Comparison of ENCODE assay signal across 15 cellular contexts in the genomic region with DNA sequence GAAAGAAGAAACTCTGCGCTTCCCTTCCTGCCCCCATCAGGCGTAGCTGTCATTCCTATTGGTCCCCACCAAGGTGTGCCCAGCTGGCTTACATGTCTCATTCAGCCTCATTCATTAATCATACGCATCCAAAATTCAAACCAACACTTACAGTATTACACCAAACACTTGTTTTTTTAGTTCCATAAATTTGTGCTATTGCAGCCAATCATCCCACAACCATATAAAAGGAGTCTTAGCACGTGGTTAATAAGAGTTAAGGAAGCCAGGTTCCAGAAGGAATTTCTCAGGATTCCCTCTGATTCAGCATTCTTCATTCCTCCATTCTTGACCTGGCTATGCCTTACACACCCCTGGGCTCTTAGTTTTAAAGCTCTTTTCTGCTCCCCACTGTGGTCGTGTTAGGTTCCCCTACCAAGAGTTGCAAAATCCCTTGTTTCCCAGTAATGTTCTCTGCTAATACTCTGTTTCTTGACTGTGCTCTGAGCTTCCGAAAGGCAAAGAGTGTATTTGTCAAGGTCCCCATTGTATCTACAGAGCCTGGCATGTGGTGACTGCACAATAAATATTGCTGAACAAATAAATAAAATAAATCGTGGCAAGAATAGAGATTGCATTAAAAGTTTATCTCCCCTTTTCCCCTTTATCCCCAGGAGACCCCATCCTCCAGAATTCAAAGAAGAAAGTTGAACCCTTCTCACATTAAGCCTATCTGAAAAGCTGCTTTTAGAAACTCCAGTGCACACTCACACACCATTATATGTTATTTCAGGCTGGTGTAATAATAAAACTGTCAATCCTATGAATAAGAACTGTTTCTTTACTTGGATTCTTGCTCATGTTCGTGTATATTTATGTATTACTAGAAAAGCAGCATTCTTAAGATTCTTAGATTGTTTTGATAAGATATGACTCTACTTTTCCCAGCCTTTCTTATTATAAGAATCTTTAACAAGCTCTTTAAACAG.
DNase-seq lines count a peak whose midpoint lies in the region; ATAC-seq and TF ChIP-seq lines count a peak whose summit lies in the region.
"Had no signal": no experiment of that assay in that cellular context is flagged by ENCODE, and none has a peak within 500 bp of the region (broad histone marks: within the 10 kb centered on the region; RNA-seq: fewer than 3 reads in every experiment).

No MANE protein-coding gene starts in this region.

- no peak overlapping the region for H3K4me3 Mint-ChIP-seq in MCF 10A (ENCODE audit: unreplicated experiment)
- H3K4me3 Mint-ChIP-seq: activated T-helper 17 cell treated with anti-CD3 and anti-CD28 coated beads, Interleukin-2, amount 50 U/mL, for 72 hours; natural killer cell treated with Interleukin-12 subunit alpha and Interleukin-12 subunit beta and Interleukin-15 and Interleukin-18, amount 100 ng/mL, for 72 hours had no signal

- no peaks in the 10 kb centered on the region for H3K27me3 Mint-ChIP-seq in MCF 10A (ENCODE audit: insufficient read depth, unreplicated experiment)
- H3K27me3 Mint-ChIP-seq: activated T-helper 17 cell treated with anti-CD3 and anti-CD28 coated beads, Interleukin-2, amount 50 U/mL, for 72 hours; natural killer cell treated with Interleukin-12 subunit alpha and Interleukin-12 subunit beta and Interleukin-15 and Interleukin-18, amount 100 ng/mL, for 72 hours had no signal

- DNase-seq in MCF 10A (ENCODE audit: unreplicated experiment) (peak; percentile 49), breast epithelium (ENCODE audit: low spot score in 2 of 2) (no peak), ascending aorta (ENCODE audit: low spot score in 2 of 2) (no peak), hepatic stellate cell (ENCODE audit: low spot score) (peak; percentile 52), aorta (no peak), NCI-H774 (lab: John Stamatoyannopoulos, UW) (no peak)
- DNase-seq: dorsolateral prefrontal cortex; GOT3; NCI-H1417; stimulated activated CD4-positive, alpha-beta T cell treated with anti-CD3 and anti-CD28 coated beads, Interleukin-4, amount 100 ng/mL, for 4 hours; substantia nigra had no signal

- no TSS peak for BruUV-seq in MCF 10A (replicated peaks; lab: Mats Ljungman, UMichigan)

- no peaks in the 10 kb centered on the region for H3K4me1 ChIP-seq in breast epithelium
- peaks cover 0 to 13% of the 10 kb centered on the region in 2 donors for H3K4me1 ChIP-seq in ascending aorta
- peaks cover 7 to 10% of the 10 kb centered on the region in 2 donors for H3K4me1 ChIP-seq in aorta (ENCODE audit: control insufficient read depth in 1 of 2, insufficient read depth in 2 of 2, low read length in 2 of 2)

- TF ChIP-seq CTCF in MCF 10A (IDR thresholded peaks at IDR 0.05; ENCODE audit: unreplicated experiment): no peak
- TF ChIP-seq CTCF in breast epithelium (IDR thresholded peaks at IDR 0.05): no peak
- no peak for TF ChIP-seq CTCF in ascending aorta (IDR thresholded peaks at IDR 0.05)

- H3K27ac ChIP-seq in breast epithelium: no peak overlapping the region
- peak overlapping the region; percentile 15 to 41 for H3K27ac ChIP-seq in ascending aorta
- H3K27ac ChIP-seq in aorta (ENCODE audit: low read depth in 1 of 2, low read length in 2 of 2): peak overlapping the region; percentile 45 to 66
- H3K27ac ChIP-seq: dorsolateral prefrontal cortex had no signal

- H3K4me1 Mint-ChIP-seq in MCF 10A (ENCODE audit: insufficient read depth, unreplicated experiment): peaks cover 34% of the 10 kb centered on the region
- H3K4me1 Mint-ChIP-seq: activated T-helper 17 cell treated with anti-CD3 and anti-CD28 coated beads, Interleukin-2, amount 50 U/mL, for 72 hours had no signal

- TF ChIP-seq POLR2A in breast epithelium (IDR thresholded peaks at IDR 0.05): no peak

- no peaks in the 10 kb centered on the region for H3K9me3 Mint-ChIP-seq in MCF 10A (ENCODE audit: unreplicated experiment)

- H3K36me3 Mint-ChIP-seq in MCF 10A (ENCODE audit: insufficient read depth, unreplicated experiment): no peaks in the 10 kb centered on the region
- H3K36me3 Mint-ChIP-seq: natural killer cell treated with Interleukin-12 subunit alpha and Interleukin-12 subunit beta and Interleukin-15 and Interleukin-18, amount 100 ng/mL, for 72 hours had no signal

- no peak for ATAC-seq in aorta (ENCODE audit: low FRiP score)
- ATAC-seq in GM19467 (IDR thresholded peaks at IDR 0.05; ENCODE audit: unreplicated experiment): no peak
- no peak for ATAC-seq in GM19395 (IDR thresholded peaks at IDR 0.05; ENCODE audit: unreplicated experiment)
- ATAC-seq: activated T-helper 17 cell treated with anti-CD3 and anti-CD28 coated beads, Interleukin-2, amount 50 U/mL, for 72 hours; natural killer cell treated with Interleukin-12 subunit alpha and Interleukin-12 subunit beta and Interleukin-15 and Interleukin-18, amount 100 ng/mL, for 72 hours had no signal

- CTCF ChIA-PET in MCF 10A (lab: Yijun Ruan, JAX): interaction anchor here (0.6 to 0.7 kb wide), 3 partner anchors 16 to 185 kb away, joined by 3 read pairs; no protein-coding TSS in a partner anchor

- POLR2A ChIA-PET in MCF 10A (lab: Yijun Ruan, JAX): interaction anchor here (1.0 to 1.4 kb wide), 5 partner anchors 13 to 40 kb away, joined by 3 to 9 read pairs (median 3); no protein-coding TSS in a partner anchor

- 36 to 37% methylated on average over 8 of the region's 8 CpGs for WGBS in aorta, 2 donors

- intact Hi-C loops in MCF 10A (cut with micrococcal nuclease) (no loop called here), breast epithelium (cut with DNase I; ENCODE audit: low total_unique reads) (no loop called here), ascending aorta (cut with DNase I) (loop anchor here (5.0 kb wide), 1 partner anchor 519 kb away; no protein-coding TSS in a partner anchor), aorta (cut with DNase I) (loop anchor here (5.0 to 10.0 kb wide), 2 partner anchors 514 to 516 kb away; partner anchors contain the start of gene INHBA (in 2 of the 2))

- peak overlapping the region; percentile 37 for H3K27ac Mint-ChIP-seq in MCF 10A (ENCODE audit: low read depth, unreplicated experiment)
- H3K27ac Mint-ChIP-seq: activated T-helper 17 cell treated with anti-CD3 and anti-CD28 coated beads, Interleukin-2, amount 50 U/mL, for 72 hours; natural killer cell treated with Interleukin-12 subunit alpha and Interleukin-12 subunit beta and Interleukin-15 and Interleukin-18, amount 100 ng/mL, for 72 hours had no signal

- no peaks in the 10 kb centered on the region for H3K9me3 ChIP-seq in breast epithelium
- no peaks in the 10 kb centered on the region for H3K9me3 ChIP-seq in ascending aorta
- H3K9me3 ChIP-seq in aorta (ENCODE audit: control insufficient read depth, low read length): no peaks in the 10 kb centered on the region

- no peaks in the 10 kb centered on the region for H3K36me3 ChIP-seq in breast epithelium
- no peaks in the 10 kb centered on the region for H3K36me3 ChIP-seq in ascending aorta
- H3K36me3 ChIP-seq in aorta (ENCODE audit: control insufficient read depth in 1 of 2, insufficient read depth in 2 of 2, low read length in 1 of 2): no peaks in the 10 kb centered on the region

- no peak overlapping the region for H3K4me3 ChIP-seq in breast epithelium
- H3K4me3 ChIP-seq in ascending aorta: peak overlapping the region in 1 of 2 donors; percentile 16
- no peak overlapping the region for H3K4me3 ChIP-seq in aorta (ENCODE audit: low read length in 2 of 2)
- H3K4me3 ChIP-seq: dorsolateral prefrontal cortex had no signal

- H3K27me3 ChIP-seq in breast epithelium: no peaks in the 10 kb centered on the region
- no peaks in the 10 kb centered on the region for H3K27me3 ChIP-seq in ascending aorta
- no peaks in the 10 kb centered on the region for H3K27me3 ChIP-seq in aorta (ENCODE audit: control insufficient read depth in 1 of 2, insufficient read depth in 2 of 2, low read length in 1 of 2)
- H3K27me3 ChIP-seq: dorsolateral prefrontal cortex had no signal

Comparison
In these comparisons a context has a peak if more than half of its experiments do, and no peak if none do; other contexts are left out.
1. DNase-seq: peak in MCF 10A (single experiment) and hepatic stellate cell (single experiment); none in breast epithelium (0 of 2), ascending aorta (0 of 2), aorta (0 of 2) and NCI-H774 (single experiment).
2. H3K27ac ChIP-seq: peak in ascending aorta (2 of 2) and aorta (2 of 2); none in breast epithelium (0 of 2).
3. intact Hi-C loops: an anchor here in ascending aorta (5.0 kb wide) and aorta (5.0 to 10.0 kb wide); none called in MCF 10A and breast epithelium.